Comparison of ENCODE assay signal across 1 cellular context in genomic region chr16:71537643-71538042, GRCh38.
A peak's percentile ranks its signal among the peaks of the same experiment; 100 is the strongest.
TF ChIP-seq lines count a peak whose summit lies in the region.

No MANE protein-coding gene starts in this region.

TF ChIP-seq in HepG2, 621 proteins besides CTCF, POLR2A, EP300 and RAD21 (continued from another document and continues in another):
- TF ChIP-seq PAXIP1 (CRISPR knock-in tag; conservative IDR thresholded peaks at IDR 0.05) (no peak), ZNF34 (CRISPR knock-in tag; IDR thresholded peaks at IDR 0.05; ENCODE audit: borderline replicate concordance) (no peak), STAG1 (CRISPR knock-in tag; IDR thresholded peaks at IDR 0.05) (peak; percentile 83), TIGD3 (CRISPR knock-in tag; IDR thresholded peaks at IDR 0.05; ENCODE audit: borderline replicate concordance) (no peak), ZNF678 (CRISPR knock-in tag; IDR thresholded peaks at IDR 0.05) (no peak), ZHX2 (IDR thresholded peaks at IDR 0.05; ENCODE audit: low read depth) (no peak), ZHX2 (CRISPR knock-in tag; IDR thresholded peaks at IDR 0.05; ENCODE audit: borderline replicate concordance) (no peak), ZFAT (CRISPR knock-in tag; conservative IDR thresholded peaks at IDR 0.05) (no peak), ZNF557 (CRISPR knock-in tag; IDR thresholded peaks at IDR 0.05) (no peak), NR2F6 (IDR thresholded peaks at IDR 0.05) (no peak), NR2F6 (CRISPR knock-in tag; IDR thresholded peaks at IDR 0.05) (no peak), XRCC5 (optimal IDR thresholded peaks at IDR 0.05; ENCODE audit: low read length) (peak; percentile 82), TEF (CRISPR knock-in tag; IDR thresholded peaks at IDR 0.05) (no peak), EEA1 (CRISPR knock-in tag; IDR thresholded peaks at IDR 0.05; ENCODE audit: borderline replicate concordance) (no peak), ZNF770 (CRISPR knock-in tag; IDR thresholded peaks at IDR 0.05) (no peak), ZBTB26 (CRISPR knock-in tag; IDR thresholded peaks at IDR 0.05; ENCODE audit: borderline replicate concordance) (0 out of 2 replicates have a peak, but pooled peaks have one; percentile 29), ZEB1 (IDR thresholded peaks at IDR 0.05; ENCODE audit: insufficient replicate concordance, low read depth) (no peak), ZFP37 (CRISPR knock-in tag; IDR thresholded peaks at IDR 0.05; ENCODE audit: borderline replicate concordance) (no peak), TEAD3 (CRISPR knock-in tag; optimal IDR thresholded peaks at IDR 0.05; ENCODE audit: borderline replicate concordance) (peak; percentile 15), CEBPB (IDR thresholded peaks at IDR 0.05; ENCODE audit: borderline replicate concordance, low read depth, low read length) (no peak), HNRNPK (IDR thresholded peaks at IDR 0.05; ENCODE audit: low read depth, low read length, poor library complexity, severe bottlenecking) (no peak), ZNF44 (CRISPR knock-in tag; IDR thresholded peaks at IDR 0.05) (no peak), ZNF501 (CRISPR knock-in tag; IDR thresholded peaks at IDR 0.05) (0 out of 2 replicates have a peak, but pooled peaks have one; percentile 35), ZNF772 (CRISPR knock-in tag; IDR thresholded peaks at IDR 0.05) (no peak), HMGXB4 (CRISPR knock-in tag; IDR thresholded peaks at IDR 0.05; ENCODE audit: borderline replicate concordance in 1 of 2, low read depth in 1 of 2) (0 out of 4 replicates have a peak, but pooled peaks of 1 of the 2 experiments have one; percentile 41), JUND (CRISPR knock-in tag; IDR thresholded peaks at IDR 0.05) (0 out of 2 replicates have a peak, but pooled peaks have one; percentile 24), KDM5B (CRISPR knock-in tag; IDR thresholded peaks at IDR 0.05; ENCODE audit: borderline replicate concordance) (0 out of 2 replicates have a peak, but pooled peaks have one; percentile 34), HOXA7 (CRISPR knock-in tag; IDR thresholded peaks at IDR 0.05) (no peak), ZNF589 (CRISPR knock-in tag; conservative IDR thresholded peaks at IDR 0.05) (no peak), ZNF337 (CRISPR knock-in tag; IDR thresholded peaks at IDR 0.05; ENCODE audit: borderline replicate concordance, low read depth) (no peak), SPEN (CRISPR knock-in tag; IDR thresholded peaks at IDR 0.05; ENCODE audit: low read depth) (no peak), MBNL3 (CRISPR knock-in tag; conservative IDR thresholded peaks at IDR 0.05) (no peak), POLR2G (IDR thresholded peaks at IDR 0.05; ENCODE audit: low read depth, low read length) (no peak), SNAI1 (CRISPR knock-in tag; IDR thresholded peaks at IDR 0.05; ENCODE audit: borderline replicate concordance) (no peak), NKX3-1 (CRISPR knock-in tag; IDR thresholded peaks at IDR 0.05) (no peak), SOX6 (IDR thresholded peaks at IDR 0.05) (no peak), SOX6 (CRISPR knock-in tag; IDR thresholded peaks at IDR 0.05) (peak; percentile 28; the same call in 1 of the 2 replicates), HES4 (CRISPR knock-in tag; IDR thresholded peaks at IDR 0.05; ENCODE audit: borderline replicate concordance) (no peak), ZNF574 (CRISPR knock-in tag; IDR thresholded peaks at IDR 0.05) (0 out of 2 replicates have a peak, but pooled peaks have one; percentile 37), MAFF (IDR thresholded peaks at IDR 0.05; ENCODE audit: low read depth, low read length) (no peak), NFIC (IDR thresholded peaks at IDR 0.05; ENCODE audit: low read length) (no peak), SMARCC2 (IDR thresholded peaks at IDR 0.05) (no peak), HOXA3 (CRISPR knock-in tag; IDR thresholded peaks at IDR 0.05) (no peak)
